8 cellular contexts compared by ENCODE assay signal in the genomic region with DNA sequence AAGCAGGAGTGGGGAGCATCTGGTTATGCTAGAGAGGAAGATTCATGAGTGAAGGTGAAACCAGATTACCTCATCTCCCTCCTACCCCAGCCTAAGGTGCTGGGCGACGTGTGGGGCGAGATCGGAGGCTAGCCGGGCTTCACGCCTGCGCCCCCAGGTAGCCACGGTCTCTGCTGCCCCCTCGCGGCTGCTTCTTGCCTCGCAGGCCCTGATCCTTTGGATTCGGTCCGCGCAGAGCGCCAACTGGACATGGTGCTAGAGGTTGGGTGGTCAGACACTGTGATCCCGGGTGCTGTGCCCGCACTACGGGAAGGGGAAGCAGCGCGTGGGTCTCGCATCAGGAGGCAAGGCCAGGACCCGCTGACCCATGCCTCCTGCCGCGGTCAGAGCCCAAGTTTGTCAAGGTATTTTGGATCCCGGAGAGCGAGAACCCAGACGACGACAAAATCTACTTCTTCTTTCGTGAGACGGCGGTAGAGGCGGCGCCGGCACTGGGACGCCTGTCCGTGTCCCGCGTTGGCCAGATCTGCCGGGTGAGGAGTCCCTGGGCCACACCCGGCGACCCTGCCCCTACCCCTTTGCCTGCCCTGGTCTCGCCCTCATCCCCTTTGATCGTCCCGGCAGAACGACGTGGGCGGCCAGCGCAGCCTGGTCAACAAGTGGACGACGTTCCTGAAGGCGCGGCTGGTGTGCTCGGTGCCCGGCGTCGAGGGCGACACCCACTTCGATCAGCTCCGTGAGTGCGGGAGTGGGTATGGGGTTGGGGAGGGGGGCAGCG. TPM values are rescaled to one million over a fixed set of nuclear protein-coding genes. Genes with fewer than 3 reads are reported as not detected.
DNase-seq lines count a peak whose midpoint lies in the region; ATAC-seq and TF ChIP-seq lines count a peak whose summit lies in the region.

No MANE protein-coding gene starts in this region.

- intact Hi-C loops in esophagus squamous epithelium (cut with DNase I), result loop anchor here (2.0 to 10.0 kb wide), 3 partner anchors 46 to 81 kb away; a partner anchor contains a TSS

- H3K27me3 Mint-ChIP-seq in CD4-positive, CD25-positive, alpha-beta regulatory T cell, result peaks cover 55% of the 10 kb centered on the region

- peaks cover 0 to 2% (median 0%) of the 10 kb centered on the region in 7 donors for H3K9me3 Mint-ChIP-seq in CD4-positive, CD25-positive, alpha-beta regulatory T cell

- DNase-seq in CD4-positive, CD25-positive, alpha-beta regulatory T cell, result peak; percentile 74 to 82 (median 80)
- DNase-seq in HK-2 (ENCODE audit: unreplicated experiment), result peak; percentile 88
- DNase-seq in OCI-M1 (lab: John Stamatoyannopoulos, UW), result peak; percentile 89
- peak; percentile 89 for DNase-seq in activated T-cell treated with anti-CD3 and anti-CD28 coated beads, Interleukin-2, amount 50 U/mL, for 1 hour
- no peak for DNase-seq in esophagus squamous epithelium (lab: John Stamatoyannopoulos, UW)
- DNase-seq in myocyte (ENCODE audit: low read depth), result peak; percentile 77
- peak; percentile 79 for DNase-seq in stimulated activated CD8-positive, alpha-beta memory T cell treated with anti-CD3 and anti-CD28 coated beads, Interleukin-7, amount 100 ng/mL, for 24 hours (ENCODE audit: low read depth)

- H3K4me1 ChIP-seq in CD4-positive, CD25-positive, alpha-beta regulatory T cell (ENCODE audit: control insufficient read depth, insufficient read depth, low read length, poor library complexity, severe bottlenecking), result peaks cover 29% of the 10 kb centered on the region
- peaks cover 22 to 74% (median 48%) of the 10 kb centered on the region in 3 donors for H3K4me1 ChIP-seq in esophagus squamous epithelium

- H3K4me3 ChIP-seq in CD4-positive, CD25-positive, alpha-beta regulatory T cell (ENCODE audit: low read depth, low read length), result no peak overlapping the region
- H3K4me3 ChIP-seq in esophagus squamous epithelium, result peak overlapping the region; percentile 18 to 63 (median 40)

- peak overlapping the region; percentile 63 to 91 (median 82) for H3K4me3 Mint-ChIP-seq in CD4-positive, CD25-positive, alpha-beta regulatory T cell

- H3K27ac Mint-ChIP-seq in CD4-positive, CD25-positive, alpha-beta regulatory T cell, result peak overlapping the region in 1 of 3 donors; percentile 87

- no peaks in the 10 kb centered on the region for H3K36me3 Mint-ChIP-seq in CD4-positive, CD25-positive, alpha-beta regulatory T cell

- WGBS in esophagus squamous epithelium, 2 donors, result 0 to 5% methylated on average over 7 to 26 of the region's 61 CpGs

- no peak for TF ChIP-seq POLR2A in esophagus squamous epithelium (IDR thresholded peaks at IDR 0.05)

- peaks cover 7% of the 10 kb centered on the region for H3K27me3 ChIP-seq in CD4-positive, CD25-positive, alpha-beta regulatory T cell (ENCODE audit: control insufficient read depth, insufficient read depth, low read length)
- peaks cover 0 to 40% (median 3%) of the 10 kb centered on the region in 4 donors for H3K27me3 ChIP-seq in esophagus squamous epithelium

- no peak overlapping the region for H3K27ac ChIP-seq in CD4-positive, CD25-positive, alpha-beta regulatory T cell (ENCODE audit: insufficient read depth, low read length, poor library complexity, severe bottlenecking)
- H3K27ac ChIP-seq in esophagus squamous epithelium, result peak overlapping the region in 2 of 4 donors; percentile 43 to 49

- peak; percentile 97 to 100 (median 99) for TF ChIP-seq CTCF in esophagus squamous epithelium (IDR thresholded peaks at IDR 0.05)

- no peaks in the 10 kb centered on the region for H3K36me3 ChIP-seq in CD4-positive, CD25-positive, alpha-beta regulatory T cell (ENCODE audit: control insufficient read depth, insufficient read depth, low read length)
- H3K36me3 ChIP-seq in esophagus squamous epithelium, result no peaks in the 10 kb centered on the region

- ATAC-seq in CD4-positive, CD25-positive, alpha-beta regulatory T cell (ENCODE audit: low read depth in 2 of 2), result peak; percentile 84 to 87
- ATAC-seq in GM19397 (IDR thresholded peaks at IDR 0.05; ENCODE audit: unreplicated experiment), result peak; percentile 59

- H3K9me3 ChIP-seq in CD4-positive, CD25-positive, alpha-beta regulatory T cell (ENCODE audit: control insufficient read depth in 2 of 2, low read length in 2 of 2), result no peaks in the 10 kb centered on the region
- H3K9me3 ChIP-seq in esophagus squamous epithelium, result no peaks in the 10 kb centered on the region

- peaks cover 0 to 28% (median 15%) of the 10 kb centered on the region in 4 donors for H3K4me1 Mint-ChIP-seq in CD4-positive, CD25-positive, alpha-beta regulatory T cell

RNA-seq across cellular contexts. Expression of a gene that starts 4.2 kb away (rescaled TPM):
- total RNA-seq in CD4-positive, CD25-positive, alpha-beta regulatory T cell, result 1.7 TPM
- not detected for polyA plus RNA-seq in CD4-positive, CD25-positive, alpha-beta regulatory T cell
- total RNA-seq in esophagus squamous epithelium, result 1 to 10 TPM in 3 of 4 donors, under 1 TPM in 1; 0.70 to 8.2 (median 2.4) TPM
- 8.3 and 14.0 TPM in 2 replicates for total RNA-seq in myocyte
- 12.5 TPM for polyA plus RNA-seq in myocyte (2012)

RNA-seq across cellular contexts. Expression of a gene that starts 5.8 kb away (rescaled TPM):
- total RNA-seq in CD4-positive, CD25-positive, alpha-beta regulatory T cell, result not detected
- polyA plus RNA-seq in CD4-positive, CD25-positive, alpha-beta regulatory T cell, result under 1 TPM in 1 of 4 donors, not detected in 3; 0.22 TPM
- total RNA-seq in esophagus squamous epithelium (not detected), myocyte (0.47 and 2.7 TPM in 2 replicates)
- polyA plus RNA-seq in myocyte (2012), result 1.2 TPM

RNA-seq across cellular contexts. Expression of a gene that starts 19.1 kb away (rescaled TPM):
- total RNA-seq in CD4-positive, CD25-positive, alpha-beta regulatory T cell, result 39.9 TPM
- 10 to 100 TPM; 40.6 to 51.9 (median 43.4) TPM for polyA plus RNA-seq in CD4-positive, CD25-positive, alpha-beta regulatory T cell
- total RNA-seq in esophagus squamous epithelium (100 to 1,000 TPM in 1 of 4 donors, 10 to 100 TPM in 3; 49.0 to 100 (median 72.9) TPM), myocyte (99.0 and 99.1 TPM in 2 replicates)
- polyA plus RNA-seq in myocyte (2012), result 55.1 TPM

RNA-seq across cellular contexts. Expression of a gene that starts 26.1 kb away (rescaled TPM):
- total RNA-seq in CD4-positive, CD25-positive, alpha-beta regulatory T cell, result 2.4 TPM
- polyA plus RNA-seq in CD4-positive, CD25-positive, alpha-beta regulatory T cell, result 1 to 10 TPM; 1.8 to 8.3 (median 5.6) TPM
- total RNA-seq in esophagus squamous epithelium, result 1 to 10 TPM; 5.3 to 7.9 (median 5.8) TPM
- total RNA-seq in myocyte, result 2.9 and 7.4 TPM in 2 replicates
- 5.8 TPM for polyA plus RNA-seq in myocyte (2012)

RNA-seq across cellular contexts. Expression of a gene that starts 26.1 kb away (rescaled TPM):
- total RNA-seq in CD4-positive, CD25-positive, alpha-beta regulatory T cell, result 31.9 TPM
- polyA plus RNA-seq in CD4-positive, CD25-positive, alpha-beta regulatory T cell, result 10 to 100 TPM; 13.6 to 23.5 (median 14.6) TPM
- total RNA-seq in esophagus squamous epithelium (10 to 100 TPM in 1 of 4 donors, 1 to 10 TPM in 3; 6.0 to 16.2 (median 7.7) TPM), myocyte (16.7 and 20.1 TPM in 2 replicates)
- 15.0 TPM for polyA plus RNA-seq in myocyte (2012)
